Comparison of ENCODE assay signal across 18 cellular contexts in the genomic region with DNA sequence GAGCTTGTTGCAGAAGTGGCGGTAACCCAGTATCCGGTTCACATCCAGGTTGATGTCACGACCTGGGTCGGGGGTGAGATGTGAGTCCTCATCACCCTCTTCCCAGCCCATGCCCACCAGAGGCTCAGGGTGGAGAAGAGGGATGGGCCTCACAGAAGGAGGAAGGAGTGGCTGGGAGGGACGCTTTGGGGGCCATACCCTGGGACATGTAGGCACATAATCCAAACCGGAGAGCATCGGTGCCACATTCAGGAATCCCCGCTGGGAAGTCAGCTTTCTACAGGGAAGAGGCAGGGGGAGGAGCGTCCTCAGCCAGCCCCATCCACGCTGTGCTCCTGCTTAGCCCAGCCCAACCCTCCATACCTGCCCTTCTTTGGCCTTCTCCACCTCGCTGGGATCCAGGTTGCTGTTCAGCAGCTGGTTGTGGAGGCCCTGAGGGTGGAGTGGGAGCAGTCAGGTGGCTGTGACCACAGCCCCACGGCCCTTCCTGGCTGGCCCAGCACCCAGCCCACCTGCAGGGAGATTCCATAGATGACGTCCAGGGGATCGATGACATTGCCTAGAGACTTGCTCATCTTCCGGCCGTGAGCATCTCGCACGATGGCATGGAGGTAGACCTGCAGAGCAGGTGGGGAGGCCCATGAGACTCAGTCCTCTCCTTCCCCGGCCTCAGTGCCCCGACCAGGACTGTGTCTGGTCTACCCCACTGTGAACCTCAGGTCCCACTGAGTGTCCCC. TPM values are rescaled to one million over a fixed set of nuclear protein-coding genes. Genes with fewer than 3 reads are reported as not detected.
DNase-seq lines count a peak whose midpoint lies in the region; ATAC-seq and TF ChIP-seq lines count a peak whose summit lies in the region.
"Had no signal": no experiment of that assay in that cellular context is flagged by ENCODE, and none has a peak within 500 bp of the region (broad histone marks: within the 10 kb centered on the region; RNA-seq: fewer than 3 reads in every experiment).

No MANE protein-coding gene starts in this region.

- DNase-seq in D341Med (ENCODE audit: low spot score) (peak; percentile 12), lower lobe of right lung (peak; percentile 24)
- no peak for DNase-seq in central memory CD4-positive, alpha-beta T cell
- DNase-seq: CD8-positive, alpha-beta T cell; H9; IMR-90; Karpas-422; NCI-H1436; NCI-H1930; NCI-H345; NCI-H526; PC-3; RPMI8226 had no signal

- POLR2A ChIA-PET in HEK293 (lab: Yijun Ruan, JAX) = interaction anchor here (0.6 to 2.4 kb wide), 4 partner anchors 35 to 233 kb away, joined by 3 to 17 read pairs (median 6); a partner anchor contains a TSS

- H3K36me3 ChIP-seq in HEK293 (ENCODE audit: control insufficient read depth in 2 of 2, insufficient read depth in 1 of 2, low read length in 2 of 2) = peaks cover 3 to 72% of the 10 kb centered on the region in 2 experiments; a peak in 2 of 3 replicates
- peaks cover 73% of the 10 kb centered on the region for H3K36me3 ChIP-seq in lower lobe of right lung

- intact Hi-C loops in lower lobe of right lung (cut with DNase I) = no loop called here

- H3K27me3 ChIP-seq in lower lobe of right lung (ENCODE audit: low read depth) = no peaks in the 10 kb centered on the region
- H3K27me3 ChIP-seq: BLaER1 treated with 17β-estradiol and CSF1 and Interleukin-3, amounts not matched to agents 10 nM and 100 nM had no signal

- CTCF ChIA-PET in HEK293 (lab: Yijun Ruan, JAX) = interaction anchor here (0.7 to 7.5 kb wide), 4 partner anchors 10 to 82 kb away, joined by 3 to 50 read pairs (median 16); a partner anchor contains a TSS

- TF ChIP-seq CTCF in HEK293 (tag by site-specific recombination; IDR thresholded peaks at IDR 0.05) (no peak), lower lobe of right lung (IDR thresholded peaks at IDR 0.05) (no peak)

- H3K4me3 ChIP-seq in HEK293 (ENCODE audit: low read depth, low read length) (no peak overlapping the region), lower lobe of right lung (no peak overlapping the region)
- H3K4me3 ChIP-seq: BLaER1 treated with 17β-estradiol and CSF1 and Interleukin-3, amounts not matched to agents 10 nM and 100 nM had no signal

- peaks cover 4% of the 10 kb centered on the region for H3K4me1 ChIP-seq in HEK293 (ENCODE audit: control insufficient read depth, insufficient read depth, low read length)
- peaks cover 13% of the 10 kb centered on the region for H3K4me1 ChIP-seq in lower lobe of right lung

- no peaks in the 10 kb centered on the region for H3K9me3 ChIP-seq in HEK293 (ENCODE audit: control insufficient read depth, insufficient read depth, low read depth, low read length)
- no peaks in the 10 kb centered on the region for H3K9me3 ChIP-seq in lower lobe of right lung
- H3K9me3 ChIP-seq: BLaER1 treated with 17β-estradiol and CSF1 and Interleukin-3, amounts not matched to agents 10 nM and 100 nM had no signal

- ATAC-seq in lower lobe of right lung = no peak
- ATAC-seq in HG02870 (IDR thresholded peaks at IDR 0.05; ENCODE audit: unreplicated experiment) = no peak
- no peak for ATAC-seq in GM21360 (IDR thresholded peaks at IDR 0.05; ENCODE audit: unreplicated experiment)
- ATAC-seq: CD8-positive, alpha-beta T cell; PC-3 had no signal

- H3K27ac ChIP-seq in HEK293 (ENCODE audit: extremely low read depth, low read depth, low read length) = no peak overlapping the region
- H3K27ac ChIP-seq in lower lobe of right lung = no peak overlapping the region
- H3K27ac ChIP-seq: BLaER1 treated with 17β-estradiol and CSF1 and Interleukin-3, amounts not matched to agents 10 nM and 100 nM; HL-60 had no signal

TF ChIP-seq in HEK293, 187 proteins besides CTCF, POLR2A, EP300 and RAD21:
- TF ChIP-seq ZNF548 (tag by site-specific recombination; IDR thresholded peaks at IDR 0.05) = no peak
- TF ChIP-seq, protein P1, sequence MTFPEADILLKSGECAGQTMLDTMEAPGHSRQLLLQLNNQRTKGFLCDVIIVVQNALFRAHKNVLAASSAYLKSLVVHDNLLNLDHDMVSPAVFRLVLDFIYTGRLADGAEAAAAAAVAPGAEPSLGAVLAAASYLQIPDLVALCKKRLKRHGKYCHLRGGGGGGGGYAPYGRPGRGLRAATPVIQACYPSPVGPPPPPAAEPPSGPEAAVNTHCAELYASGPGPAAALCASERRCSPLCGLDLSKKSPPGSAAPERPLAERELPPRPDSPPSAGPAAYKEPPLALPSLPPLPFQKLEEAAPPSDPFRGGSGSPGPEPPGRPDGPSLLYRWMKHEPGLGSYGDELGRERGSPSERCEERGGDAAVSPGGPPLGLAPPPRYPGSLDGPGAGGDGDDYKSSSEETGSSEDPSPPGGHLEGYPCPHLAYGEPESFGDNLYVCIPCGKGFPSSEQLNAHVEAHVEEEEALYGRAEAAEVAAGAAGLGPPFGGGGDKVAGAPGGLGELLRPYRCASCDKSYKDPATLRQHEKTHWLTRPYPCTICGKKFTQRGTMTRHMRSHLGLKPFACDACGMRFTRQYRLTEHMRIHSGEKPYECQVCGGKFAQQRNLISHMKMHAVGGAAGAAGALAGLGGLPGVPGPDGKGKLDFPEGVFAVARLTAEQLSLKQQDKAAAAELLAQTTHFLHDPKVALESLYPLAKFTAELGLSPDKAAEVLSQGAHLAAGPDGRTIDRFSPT (tag by site-specific recombination; IDR thresholded peaks at IDR 0.05) = 0 out of 2 replicates have a peak, but pooled peaks have one; percentile 16
- TF ChIP-seq, protein P2, sequence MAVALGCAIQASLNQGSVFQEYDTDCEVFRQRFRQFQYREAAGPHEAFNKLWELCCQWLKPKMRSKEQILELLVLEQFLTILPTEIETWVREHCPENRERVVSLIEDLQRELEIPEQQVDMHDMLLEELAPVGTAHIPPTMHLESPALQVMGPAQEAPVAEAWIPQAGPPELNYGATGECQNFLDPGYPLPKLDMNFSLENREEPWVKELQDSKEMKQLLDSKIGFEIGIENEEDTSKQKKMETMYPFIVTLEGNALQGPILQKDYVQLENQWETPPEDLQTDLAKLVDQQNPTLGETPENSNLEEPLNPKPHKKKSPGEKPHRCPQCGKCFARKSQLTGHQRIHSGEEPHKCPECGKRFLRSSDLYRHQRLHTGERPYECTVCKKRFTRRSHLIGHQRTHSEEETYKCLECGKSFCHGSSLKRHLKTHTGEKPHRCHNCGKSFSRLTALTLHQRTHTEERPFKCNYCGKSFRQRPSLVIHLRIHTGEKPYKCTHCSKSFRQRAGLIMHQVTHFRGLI (tag by site-specific recombination; IDR thresholded peaks at IDR 0.05) = 0 out of 2 replicates have a peak, but pooled peaks have one; percentile 48
- peak; percentile 28; the same call in 1 of the 2 replicates for TF ChIP-seq EGR2 (tag by site-specific recombination; IDR thresholded peaks at IDR 0.05; ENCODE audit: low read depth)
- peak; percentile 57 for TF ChIP-seq ZNF600 (tag by site-specific recombination; IDR thresholded peaks at IDR 0.05)
TF ChIP-seq in HEK293: peak in this region for 4.

RNA-seq across cellular contexts. Expression of a gene that starts 3.5 kb away (rescaled TPM):
- 4.2 TPM for total RNA-seq in lower lobe of right lung

RNA-seq across cellular contexts. Expression of a gene that starts 14.9 kb away (rescaled TPM):
- 44.1 TPM for total RNA-seq in lower lobe of right lung

RNA-seq across cellular contexts. Expression of a gene that starts 18.2 kb away (rescaled TPM):
- total RNA-seq in lower lobe of right lung = 1.2 TPM
- total RNA-seq: IMR-90 had no signal

RNA-seq across cellular contexts. Expression of a gene that starts 26.1 kb away (rescaled TPM):
- total RNA-seq in lower lobe of right lung = 30.5 TPM

RNA-seq across cellular contexts. Expression of a gene that starts 34.4 kb away (rescaled TPM):
- 2.5 TPM for total RNA-seq in lower lobe of right lung
